Comparison of ENCODE assay signal across 29 cellular contexts in genomic region chr4:720111-720860, GRCh38. TPM values are rescaled to one million over a fixed set of nuclear protein-coding genes. Genes with fewer than 3 reads are reported as not detected.
DNase-seq lines count a peak whose midpoint lies in the region; ATAC-seq and TF ChIP-seq lines count a peak whose summit lies in the region.
"Had no signal": no experiment of that assay in that cellular context is flagged by ENCODE, and none has a peak within 500 bp of the region (broad histone marks: within the 10 kb centered on the region; RNA-seq: fewer than 3 reads in every experiment).

No MANE protein-coding gene starts in this region.

- H3K36me3 ChIP-seq in BE2C = peaks cover 7% of the 10 kb centered on the region; the same call in 1 of the 2 replicates

- no TSS peak for BruUV-seq in Calu3 (replicated peaks; lab: Mats Ljungman, UMichigan)

- POLR2A ChIA-PET in WTC11 (lab: Charles Lee) = no interaction called here
- POLR2A ChIA-PET in HEK293T (lab: Yijun Ruan, JAX) = no interaction called here

- H3K4me3 Mint-ChIP-seq in Calu3 (ENCODE audit: low read depth, unreplicated experiment) (peak overlapping the region; percentile 40), WTC11 (no peak overlapping the region)
- H3K4me3 Mint-ChIP-seq: naive thymus-derived CD4-positive, alpha-beta T cell had no signal

- H3K27me3 ChIP-seq in BE2C = no peaks in the 10 kb centered on the region
- H3K27me3 ChIP-seq: ascending aorta; BLaER1 treated with 17β-estradiol and CSF1 and Interleukin-3, amounts not matched to agents 10 nM and 100 nM; esophagus muscularis mucosa; gastroesophageal sphincter had no signal

- TF ChIP-seq CTCF in Calu3 (IDR thresholded peaks at IDR 0.05; ENCODE audit: unreplicated experiment) (no peak), WTC11 (IDR thresholded peaks at IDR 0.05) (no peak), BE2C (IDR thresholded peaks at IDR 0.05; ENCODE audit: low read depth, low read length) (no peak)

- peaks cover 37% of the 10 kb centered on the region for H3K36me3 Mint-ChIP-seq in Calu3 (ENCODE audit: insufficient read depth, unreplicated experiment)
- H3K36me3 Mint-ChIP-seq in WTC11 = peaks cover 9% of the 10 kb centered on the region

- H3K4me1 Mint-ChIP-seq in Calu3 (ENCODE audit: low read depth, unreplicated experiment) (no peaks in the 10 kb centered on the region), WTC11 (no peaks in the 10 kb centered on the region)

- no peaks in the 10 kb centered on the region for H3K4me1 ChIP-seq in BE2C
- H3K4me1 ChIP-seq: ascending aorta, Caco-2, parathyroid adenoma had no signal

- no peak overlapping the region for H3K4me3 ChIP-seq in skin epidermis
- H3K4me3 ChIP-seq in BE2C (ENCODE audit: low read depth, low read length) = no peak overlapping the region
- H3K4me3 ChIP-seq: ascending aorta; BLaER1 treated with 17β-estradiol and CSF1 and Interleukin-3, amounts not matched to agents 10 nM and 100 nM; esophagus muscularis mucosa; gastroesophageal sphincter; GM12878; left ventricle myocardium inferior had no signal

- H3K27ac ChIP-seq in skin epidermis = peak overlapping the region in 16 of 21 experiments; percentile 2 to 84 (median 66)
- H3K27ac ChIP-seq: ascending aorta, HL-60, parathyroid adenoma had no signal

- no peak for DNase-seq in Calu3
- no peak for DNase-seq in WTC11 (ENCODE audit: low spot score)
- no peak for DNase-seq in stimulated activated CD4-positive, alpha-beta T cell treated with anti-CD3 and anti-CD28 coated beads, Interleukin-4, amount 100 ng/mL, for 1 hour
- DNase-seq in BE2C = no peak
- DNase-seq in HEK293T (ENCODE audit: extremely low spot score) = no peak
- DNase-seq: activated CD4-positive, alpha-beta T cell treated with anti-CD3 and anti-CD28 coated beads, Interleukin-2, amount 50 U/mL, for 4 hours; activated CD4-positive, CD25-positive, alpha-beta regulatory T cell; Caco-2; cerebellar nuclear complex; DMS79 treated with DMSO at 0.1 percent for 48 hours; effector CD8-positive, alpha-beta T cell; H7; left ventricle myocardium inferior; naive thymus-derived CD4-positive, alpha-beta T cell; NCI-H1048; NCI-H1930; T1000 had no signal

- no peaks in the 10 kb centered on the region for H3K27me3 Mint-ChIP-seq in Calu3 (ENCODE audit: unreplicated experiment)
- no peaks in the 10 kb centered on the region for H3K27me3 Mint-ChIP-seq in WTC11 (ENCODE audit: low read depth)
- H3K27me3 Mint-ChIP-seq: naive thymus-derived CD4-positive, alpha-beta T cell had no signal

- no peak for ATAC-seq in WTC11
- ATAC-seq in esophagus mucosa = peak; percentile 13
- ATAC-seq in GM18870 (IDR thresholded peaks at IDR 0.05; ENCODE audit: unreplicated experiment) = no peak
- ATAC-seq: activated naive CD4-positive, alpha-beta T cell treated with anti-CD3 and anti-CD28 coated beads, Interleukin-2, amount 50 U/mL, for 72 hours; gastroesophageal sphincter; GM12878; naive thymus-derived CD4-positive, alpha-beta T cell had no signal

- H3K27ac Mint-ChIP-seq in Calu3 (ENCODE audit: unreplicated experiment) (no peak overlapping the region), WTC11 (peak overlapping the region; percentile 46)
- H3K27ac Mint-ChIP-seq: activated T-helper 2 cell treated with anti-CD3 and anti-CD28 coated beads, Interferon-gamma antibody, Interleukin-2, Interleukin-4, amounts not matched to agents 10 μg/mL and 5 μg/mL and 100 μg/mL, durations not matched to agents 14 hours and 24 hours and 36 hours had no signal

- CTCF ChIA-PET in Calu3 (lab: Charles Lee) = no interaction called here
- CTCF ChIA-PET in WTC11 (lab: Charles Lee) = interaction anchor here (1.0 to 4.1 kb wide), 3 partner anchors 22 to 171 kb away, joined by 4 to 17 read pairs (median 4); no protein-coding TSS in a partner anchor
- CTCF ChIA-PET in HEK293T (lab: Yijun Ruan, JAX) = interaction anchor here (0.8 kb wide), 1 partner anchor 21 kb away, joined by 3 read pairs; no protein-coding TSS in a partner anchor

- H3K9me3 Mint-ChIP-seq in Calu3 (ENCODE audit: low read depth, unreplicated experiment) (peaks cover 2% of the 10 kb centered on the region), WTC11 (no peaks in the 10 kb centered on the region)
- H3K9me3 Mint-ChIP-seq: activated naive CD4-positive, alpha-beta T cell treated with anti-CD3 and anti-CD28 coated beads, Interleukin-2, amount 50 U/mL, for 72 hours; activated T-helper 2 cell treated with anti-CD3 and anti-CD28 coated beads, Interferon-gamma antibody, Interleukin-2, Interleukin-4, amounts not matched to agents 10 μg/mL and 5 μg/mL and 100 μg/mL, durations not matched to agents 14 hours and 24 hours and 36 hours had no signal

- intact Hi-C loops in Calu3 (cut with micrococcal nuclease; ENCODE audit: unreplicated experiment) = no loop called here

- H3K9me3 ChIP-seq in BE2C = no peaks in the 10 kb centered on the region
- H3K9me3 ChIP-seq: ascending aorta; BLaER1 treated with 17β-estradiol and CSF1 and Interleukin-3, amounts not matched to agents 10 nM and 100 nM; Caco-2; esophagus muscularis mucosa; gastroesophageal sphincter; left ventricle myocardium inferior had no signal

TF ChIP-seq in WTC11, 78 proteins besides CTCF, POLR2A, EP300 and RAD21:
- TF ChIP-seq ELF4 (CRISPR knock-in tag; IDR thresholded peaks at IDR 0.05; ENCODE audit: low read depth) (no peak), NFYB (CRISPR knock-in tag; conservative IDR thresholded peaks at IDR 0.05; ENCODE audit: low read depth) (no peak), JAZF1 (CRISPR knock-in tag; IDR thresholded peaks at IDR 0.05) (no peak), ZNF512 (CRISPR knock-in tag; IDR thresholded peaks at IDR 0.05; ENCODE audit: borderline replicate concordance) (no peak), ATF1 (CRISPR knock-in tag; IDR thresholded peaks at IDR 0.05) (no peak), HMGA2 (CRISPR knock-in tag; IDR thresholded peaks at IDR 0.05) (no peak)

TF ChIP-seq in HEK293T, 16 proteins besides CTCF, POLR2A, EP300 and RAD21:
- TF ChIP-seq CTBP1 (IDR thresholded peaks at IDR 0.05; ENCODE audit: borderline replicate concordance) (no peak), NFRKB (IDR thresholded peaks at IDR 0.05) (no peak), FOXM1 (IDR thresholded peaks at IDR 0.05; ENCODE audit: borderline replicate concordance) (no peak), BHLHE40 (IDR thresholded peaks at IDR 0.05; ENCODE audit: borderline replicate concordance) (no peak), PKNOX1 (IDR thresholded peaks at IDR 0.05) (no peak), FOXK2 (IDR thresholded peaks at IDR 0.05) (no peak)

RNA-seq across cellular contexts. Expression of gene PCGF3, which starts 14.7 kb away (rescaled TPM):
- 29.5 and 30.0 TPM in 2 replicates for total RNA-seq in Calu3 (2022)
- 59.2 to 65.7 TPM (median 62.8 TPM) in 3 replicates for total RNA-seq in WTC11 (2021)
- 30.5 TPM for total RNA-seq in esophagus mucosa
- polyA plus RNA-seq in BE2C (2012; ENCODE audit: insufficient read depth, insufficient read length, low read depth) = 45.4 TPM

RNA-seq across cellular contexts. Expression of gene SLC49A3, which starts 31.3 kb away (rescaled TPM):
- total RNA-seq in Calu3 (2022) = 0.24 and 0.40 TPM in 2 replicates
- 5.8 to 6.8 TPM (median 6.7 TPM) in 3 replicates for total RNA-seq in WTC11 (2021)
- 2.7 TPM for total RNA-seq in esophagus mucosa
- polyA plus RNA-seq in BE2C (2012; ENCODE audit: insufficient read depth, insufficient read length, low read depth) = 0.34 TPM
- polyA plus RNA-seq: naive thymus-derived CD4-positive, alpha-beta T cell had no signal

RNA-seq across cellular contexts. Expression of gene MYL5, which starts 45.9 kb away (rescaled TPM):
- total RNA-seq in Calu3 (2022) (7.6 and 8.5 TPM in 2 replicates), WTC11 (2021) (12.1 to 22.2 TPM (median 14.8 TPM) in 3 replicates), esophagus mucosa (22.2 TPM)
- polyA plus RNA-seq in BE2C (2012; ENCODE audit: insufficient read depth, insufficient read length, low read depth) = 10.4 TPM

RNA-seq across cellular contexts. Expression of gene ATP5ME, which starts 46.2 kb away (rescaled TPM):
- total RNA-seq in Calu3 (2022) (122 and 124 TPM in 2 replicates), WTC11 (2021) (458 to 478 TPM (median 468 TPM) in 3 replicates), esophagus mucosa (344 TPM)
- 946 TPM for polyA plus RNA-seq in BE2C (2012; ENCODE audit: insufficient read depth, insufficient read length, low read depth)
- total RNA-seq: ascending aorta had no signal
